Comparison of ENCODE assay signal across 26 cellular contexts in genomic region chr11:94648789-94649188, GRCh38.
"Had no signal": no experiment of that assay in that cellular context is flagged by ENCODE, and none has a peak within 500 bp of the region (broad histone marks: within the 10 kb centered on the region; RNA-seq: fewer than 3 reads in every experiment).

No MANE protein-coding gene starts in this region.

- H3K4me1 Mint-ChIP-seq: activated B cell treated with CpG ODN at 0.5 μM for 24 hours; activated CD4-positive, alpha-beta T cell treated with anti-CD3 and anti-CD28 coated beads, Interleukin-2, amount 10 ng/mL, durations not matched to agents 7 days and 5 days; activated naive CD8-positive, alpha-beta T cell treated with anti-CD3 and anti-CD28 coated beads, Interleukin-2, amount 50 U/mL, for 24 hours had no signal

- H3K9me3 ChIP-seq: ascending aorta, body of pancreas had no signal

- H3K4me3 ChIP-seq: ascending aorta, body of pancreas had no signal

- H3K27ac ChIP-seq: ascending aorta, body of pancreas had no signal

- H3K27ac Mint-ChIP-seq: activated B cell treated with CpG ODN at 0.5 μM for 24 hours; activated CD4-positive, alpha-beta memory T cell treated with anti-CD3 and anti-CD28 coated beads for 36 hours; activated CD4-positive, alpha-beta T cell treated with anti-CD3 and anti-CD28 coated beads, Interleukin-2, amount 10 ng/mL, durations not matched to agents 7 days and 5 days; activated naive CD4-positive, alpha-beta T cell treated with anti-CD3 and anti-CD28 coated beads, Interleukin-2, amount 50 U/mL, for 72 hours; activated naive CD8-positive, alpha-beta T cell treated with anti-CD3 and anti-CD28 coated beads, Interleukin-2, amount 50 U/mL, for 24 hours; T-helper 17 cell had no signal

- H3K4me1 ChIP-seq: ascending aorta, body of pancreas had no signal

- H3K36me3 Mint-ChIP-seq: activated CD4-positive, alpha-beta memory T cell treated with anti-CD3 and anti-CD28 coated beads for 36 hours; activated naive CD4-positive, alpha-beta T cell treated with anti-CD3 and anti-CD28 coated beads, Interleukin-2, amount 50 U/mL, for 72 hours had no signal

- H3K27me3 ChIP-seq: ascending aorta, body of pancreas had no signal

- DNase-seq: activated B cell treated with CpG ODN at 0.5 μM for 24 hours; activated CD4-positive, alpha-beta memory T cell treated with anti-CD3 and anti-CD28 coated beads for 36 hours; activated CD4-positive, alpha-beta T cell treated with anti-CD3 and anti-CD28 coated beads, Interleukin-2, amount 10 ng/mL, durations not matched to agents 7 days and 5 days; activated CD8-positive, alpha-beta memory T cell treated with anti-CD3 and anti-CD28 coated beads for 24 hours; activated effector memory CD4-positive, alpha-beta T cell treated with anti-CD3 and anti-CD28 coated beads, Interleukin-2, amount 50 U/mL, for 16 hours; activated naive CD4-positive, alpha-beta T cell treated with Interleukin-2 at 50 U/mL for 16 hours; activated naive CD8-positive, alpha-beta T cell treated with anti-CD3 and anti-CD28 coated beads, Interleukin-2, amount 50 U/mL, for 24 hours; activated T-cell treated with anti-CD3 and anti-CD28 coated beads, Interleukin-2, amount 50 U/mL, for 4 hours; amniotic stem cell; body of pancreas; central memory CD4-positive, alpha-beta T cell; NCI-H1092 treated with DMSO at 0.1 percent for 48 hours; NCI-H1417 treated with DMSO at 0.1 percent for 48 hours; NCI-H1694; NCI-H2029; NCI-H2107; NCI-H2171 treated with DMSO at 0.1 percent for 48 hours; NCI-H226; NCI-H526 treated with DMSO at 0.1 percent for 48 hours; NCI-H82; SIG-M5; T-helper 17 cell; T-helper 9 cell had no signal

- FAIRE-seq: bronchial epithelial cell had no signal

- ATAC-seq: activated naive CD4-positive, alpha-beta T cell treated with anti-CD3 and anti-CD28 coated beads, Interleukin-2, amount 50 U/mL, for 72 hours; activated naive CD8-positive, alpha-beta T cell treated with anti-CD3 and anti-CD28 coated beads, Interleukin-2, amount 50 U/mL, for 24 hours; activated T-cell treated with anti-CD3 and anti-CD28 coated beads, Interleukin-2, amount 50 U/mL, for 4 hours; body of pancreas; T-helper 17 cell had no signal

- H3K27me3 Mint-ChIP-seq: activated CD4-positive, alpha-beta T cell treated with anti-CD3 and anti-CD28 coated beads, Interleukin-2, amount 10 ng/mL, durations not matched to agents 7 days and 5 days; activated naive CD8-positive, alpha-beta T cell treated with anti-CD3 and anti-CD28 coated beads, Interleukin-2, amount 50 U/mL, for 24 hours had no signal

- H3K9me3 Mint-ChIP-seq: activated B cell treated with CpG ODN at 0.5 μM for 24 hours; activated CD4-positive, alpha-beta memory T cell treated with anti-CD3 and anti-CD28 coated beads for 36 hours; activated CD4-positive, alpha-beta T cell treated with anti-CD3 and anti-CD28 coated beads, Interleukin-2, amount 10 ng/mL, durations not matched to agents 7 days and 5 days; activated naive CD4-positive, alpha-beta T cell treated with anti-CD3 and anti-CD28 coated beads, Interleukin-2, amount 50 U/mL, for 72 hours; activated naive CD8-positive, alpha-beta T cell treated with anti-CD3 and anti-CD28 coated beads, Interleukin-2, amount 50 U/mL, for 24 hours; activated T-cell treated with anti-CD3 and anti-CD28 coated beads, Interleukin-2, amount 50 U/mL, for 4 hours had no signal

- H3K36me3 ChIP-seq: ascending aorta had no signal

- H3K4me3 Mint-ChIP-seq: activated B cell treated with CpG ODN at 0.5 μM for 24 hours; activated CD4-positive, alpha-beta memory T cell treated with anti-CD3 and anti-CD28 coated beads for 36 hours; activated CD4-positive, alpha-beta T cell treated with anti-CD3 and anti-CD28 coated beads, Interleukin-2, amount 10 ng/mL, durations not matched to agents 7 days and 5 days; activated naive CD8-positive, alpha-beta T cell treated with anti-CD3 and anti-CD28 coated beads, Interleukin-2, amount 50 U/mL, for 24 hours; activated T-cell treated with anti-CD3 and anti-CD28 coated beads, Interleukin-2, amount 50 U/mL, for 4 hours; T-helper 17 cell had no signal
